In the genomic region with DNA sequence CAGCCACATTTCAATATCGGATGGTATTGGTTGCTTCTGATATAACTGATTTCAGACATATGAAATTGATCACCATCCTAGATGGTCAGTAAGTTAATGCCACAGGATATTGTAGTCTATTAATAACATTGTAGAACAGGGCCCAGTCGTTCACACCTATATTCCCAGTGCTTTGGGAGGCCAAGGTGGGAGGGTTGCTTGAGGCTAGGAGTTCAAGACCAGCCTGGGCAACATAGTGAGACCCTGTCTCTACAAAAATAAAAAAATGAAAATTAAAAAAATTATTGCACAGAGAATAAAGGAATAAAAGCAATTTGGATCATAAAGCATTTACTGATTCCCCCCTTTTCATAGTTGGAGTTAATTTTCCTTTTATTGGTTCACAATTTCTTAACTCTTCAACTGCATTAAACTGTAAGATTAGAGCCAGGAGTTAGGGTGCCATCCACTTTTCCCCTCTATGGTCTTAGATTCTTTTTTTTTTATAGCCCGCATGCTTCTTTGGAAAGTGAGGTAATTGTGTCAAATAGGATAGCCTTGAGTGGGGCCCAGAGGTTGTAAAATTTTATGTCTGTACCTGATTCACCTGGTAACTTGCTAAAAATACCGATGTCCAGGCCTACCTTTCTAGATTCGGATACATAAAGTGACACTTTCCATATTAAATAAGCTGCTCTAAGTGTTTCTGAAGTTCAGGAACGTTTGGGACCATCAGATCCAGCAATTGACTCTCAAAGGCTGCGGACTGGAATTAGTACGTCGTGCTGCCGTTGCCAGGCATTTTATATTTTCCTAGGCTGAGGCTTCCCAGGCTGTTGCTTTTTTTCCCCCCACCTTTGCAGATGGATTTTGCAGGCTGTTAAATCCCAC, we compare ENCODE assay signal across 1 cellular context.
TF ChIP-seq lines count a peak whose summit lies in the region.

No MANE protein-coding gene starts in this region.

TF ChIP-seq in liver, 16 proteins besides CTCF, POLR2A, EP300 and RAD21 (continued from another document):
- TF ChIP-seq, protein P1, sequence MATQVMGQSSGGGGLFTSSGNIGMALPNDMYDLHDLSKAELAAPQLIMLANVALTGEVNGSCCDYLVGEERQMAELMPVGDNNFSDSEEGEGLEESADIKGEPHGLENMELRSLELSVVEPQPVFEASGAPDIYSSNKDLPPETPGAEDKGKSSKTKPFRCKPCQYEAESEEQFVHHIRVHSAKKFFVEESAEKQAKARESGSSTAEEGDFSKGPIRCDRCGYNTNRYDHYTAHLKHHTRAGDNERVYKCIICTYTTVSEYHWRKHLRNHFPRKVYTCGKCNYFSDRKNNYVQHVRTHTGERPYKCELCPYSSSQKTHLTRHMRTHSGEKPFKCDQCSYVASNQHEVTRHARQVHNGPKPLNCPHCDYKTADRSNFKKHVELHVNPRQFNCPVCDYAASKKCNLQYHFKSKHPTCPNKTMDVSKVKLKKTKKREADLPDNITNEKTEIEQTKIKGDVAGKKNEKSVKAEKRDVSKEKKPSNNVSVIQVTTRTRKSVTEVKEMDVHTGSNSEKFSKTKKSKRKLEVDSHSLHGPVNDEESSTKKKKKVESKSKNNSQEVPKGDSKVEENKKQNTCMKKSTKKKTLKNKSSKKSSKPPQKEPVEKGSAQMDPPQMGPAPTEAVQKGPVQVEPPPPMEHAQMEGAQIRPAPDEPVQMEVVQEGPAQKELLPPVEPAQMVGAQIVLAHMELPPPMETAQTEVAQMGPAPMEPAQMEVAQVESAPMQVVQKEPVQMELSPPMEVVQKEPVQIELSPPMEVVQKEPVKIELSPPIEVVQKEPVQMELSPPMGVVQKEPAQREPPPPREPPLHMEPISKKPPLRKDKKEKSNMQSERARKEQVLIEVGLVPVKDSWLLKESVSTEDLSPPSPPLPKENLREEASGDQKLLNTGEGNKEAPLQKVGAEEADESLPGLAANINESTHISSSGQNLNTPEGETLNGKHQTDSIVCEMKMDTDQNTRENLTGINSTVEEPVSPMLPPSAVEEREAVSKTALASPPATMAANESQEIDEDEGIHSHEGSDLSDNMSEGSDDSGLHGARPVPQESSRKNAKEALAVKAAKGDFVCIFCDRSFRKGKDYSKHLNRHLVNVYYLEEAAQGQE (IDR thresholded peaks at IDR 0.05): no peak
TF ChIP-seq in liver: peak in this region for 0.
